Comparison of ENCODE assay signal across 8 cellular contexts in the genomic region with DNA sequence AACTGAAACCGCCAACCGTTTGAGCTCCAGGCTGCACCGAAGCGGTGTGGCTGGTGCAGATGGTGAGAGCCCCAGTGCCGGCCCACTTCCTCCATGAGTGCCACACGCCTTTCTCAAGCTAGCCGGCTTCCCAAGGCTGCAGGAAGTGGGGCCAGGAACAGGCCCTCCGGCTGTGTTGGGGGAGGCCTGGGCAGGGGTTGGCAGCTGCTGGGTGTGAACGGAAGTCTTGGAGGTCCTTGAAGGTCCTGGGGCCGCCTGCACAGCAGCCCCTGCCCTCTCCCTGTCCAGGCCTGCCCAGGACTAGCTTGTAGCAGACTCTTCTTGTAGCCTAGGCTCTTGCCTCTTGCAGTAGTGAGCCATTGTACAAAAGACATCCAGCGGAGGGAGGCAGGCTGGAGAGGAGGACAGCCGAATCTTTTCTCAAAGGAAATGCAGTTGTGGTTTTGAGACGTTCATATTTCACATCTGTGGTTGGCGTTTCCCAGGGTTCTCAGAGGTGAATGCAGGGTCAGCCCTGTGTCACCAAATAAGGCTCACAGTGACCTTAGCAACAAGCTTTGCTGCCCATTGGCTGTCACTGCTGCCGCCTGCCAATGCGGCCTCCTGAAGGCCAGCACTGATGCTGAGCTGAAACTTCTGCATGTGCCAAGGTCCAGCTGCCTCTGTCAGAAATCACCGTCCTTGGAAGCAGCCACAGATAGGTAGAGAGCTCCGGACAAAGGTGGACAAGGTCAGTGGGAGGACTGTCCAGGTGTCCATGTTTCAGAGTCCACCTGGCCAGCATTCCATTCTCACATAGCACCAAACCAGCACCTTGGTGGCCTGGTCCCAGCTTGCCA. TPM values are rescaled to one million over a fixed set of nuclear protein-coding genes. Genes with fewer than 3 reads are reported as not detected.
DNase-seq lines count a peak whose midpoint lies in the region; ATAC-seq and TF ChIP-seq lines count a peak whose summit lies in the region.

No MANE protein-coding gene starts in this region.

- no peak for TF ChIP-seq POLR2A in vagina (IDR thresholded peaks at IDR 0.05)

- H3K4me3 ChIP-seq in vagina = no peak overlapping the region

- peak; percentile 46 for ATAC-seq in GM18508 (IDR thresholded peaks at IDR 0.05; ENCODE audit: insufficient read depth, unreplicated experiment)
- ATAC-seq in HG02623 (IDR thresholded peaks at IDR 0.05; ENCODE audit: unreplicated experiment) = peak; percentile 57

- intact Hi-C loops in vagina (cut with DNase I) = no loop called here

- H3K4me1 ChIP-seq in vagina = peaks cover 61% of the 10 kb centered on the region

- H3K27ac ChIP-seq in vagina = peak overlapping the region; percentile 36

- TF ChIP-seq CTCF in vagina (IDR thresholded peaks at IDR 0.05) = no peak

- DNase-seq in NOMO-1 (lab: John Stamatoyannopoulos, UW; ENCODE audit: unreplicated experiment in 2 of 2) = peak; percentile 96
- peak; percentile 34 for DNase-seq in activated naive CD4-positive, alpha-beta T cell treated with anti-CD3 and anti-CD28 coated beads, Interleukin-2, amount 50 U/mL, for 16 hours
- DNase-seq in left kidney (ENCODE audit: low read depth, low spot score) = peak; percentile 31
- no peak for DNase-seq in vagina (ENCODE audit: extremely low spot score in 2 of 2)
- no peak for DNase-seq in NCI-H2171 (lab: John Stamatoyannopoulos, UW)
- no peak for DNase-seq in NCI-H2196 (lab: John Stamatoyannopoulos, UW; ENCODE audit: unreplicated experiment)

- no peaks in the 10 kb centered on the region for H3K27me3 ChIP-seq in vagina

- no peaks in the 10 kb centered on the region for H3K36me3 ChIP-seq in vagina

- H3K9me3 ChIP-seq in vagina = no peaks in the 10 kb centered on the region

RNA-seq across cellular contexts. Expression of gene IRF1, which starts 23.9 kb away (rescaled TPM):
- 49.8 TPM for total RNA-seq in vagina

Comparison
In these comparisons a context has a peak if more than half of its experiments do, and no peak if none do; other contexts are left out.
1. DNase-seq: peak in NOMO-1 (2 of 2), activated naive CD4-positive, alpha-beta T cell treated with anti-CD3 and anti-CD28 coated beads, Interleukin-2, amount 50 U/mL, for 16 hours (single experiment) and left kidney (single experiment); none in vagina (0 of 2), NCI-H2171 (single experiment) and NCI-H2196 (single experiment).